Comparison of ENCODE assay signal across 8 cellular contexts in the genomic region with DNA sequence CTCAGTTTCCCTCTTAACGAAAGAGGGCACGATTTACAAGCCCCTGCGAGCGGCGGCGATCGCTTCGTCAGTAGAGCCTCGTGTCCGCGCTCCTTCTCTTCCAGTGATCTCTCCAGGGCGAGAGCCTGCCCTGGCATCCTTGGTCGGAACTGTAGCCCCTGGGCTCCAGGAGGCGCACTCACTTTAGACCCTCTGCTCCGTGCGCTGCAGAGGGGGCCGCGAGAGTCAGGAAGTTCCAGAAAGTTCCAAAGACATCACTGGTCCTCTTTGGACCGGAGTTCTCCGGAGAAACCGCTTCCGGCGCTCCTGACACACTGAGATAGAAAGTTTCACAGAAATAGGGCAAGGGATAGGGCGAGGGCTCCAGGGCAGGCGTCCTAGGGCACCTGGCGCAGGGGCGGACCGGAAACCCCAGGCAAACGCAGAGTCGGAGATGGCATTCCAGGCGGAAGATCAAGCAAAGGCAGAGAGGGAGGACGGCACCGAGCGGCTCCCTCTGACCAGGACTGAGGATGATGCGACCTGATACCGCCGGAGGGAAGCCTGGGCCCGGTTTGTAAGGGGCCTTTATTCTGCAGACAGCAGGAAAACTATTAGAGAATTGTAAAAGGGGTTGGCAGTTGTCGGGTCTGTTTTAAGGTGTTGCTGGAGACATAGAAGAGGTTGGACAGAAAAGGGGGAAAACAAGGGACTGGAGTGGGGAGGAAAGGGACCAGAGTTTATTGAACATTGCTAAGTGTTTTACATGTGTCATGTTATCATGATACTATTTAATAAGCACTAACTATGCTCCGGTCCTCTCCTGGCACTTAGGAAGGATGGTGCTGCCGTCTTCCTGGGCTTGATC. TPM values are rescaled to one million over a fixed set of nuclear protein-coding genes. Genes with fewer than 3 reads are reported as not detected.
DNase-seq lines count a peak whose midpoint lies in the region; ATAC-seq and TF ChIP-seq lines count a peak whose summit lies in the region.

No MANE protein-coding gene starts in this region.

- TF ChIP-seq CTCF in HEK293 (tag by site-specific recombination; IDR thresholded peaks at IDR 0.05) = no peak
- TF ChIP-seq CTCF in spleen (IDR thresholded peaks at IDR 0.05 in 8 of 11, conservative IDR thresholded peaks at IDR 0.05 in 3 of 11) = no peak

- peaks cover 0 to 87% (median 51%) of the 10 kb centered on the region in 7 donors for H3K27me3 ChIP-seq in spleen (replicated peaks in 1 of 7)

- peak overlapping the region; percentile 50 for H3K4me3 ChIP-seq in HEK293 (ENCODE audit: low read depth, low read length)
- H3K4me3 ChIP-seq in spleen = peak overlapping the region in 7 of 8 donors; percentile 52 to 76 (median 55)

- CTCF ChIA-PET in HEK293 (lab: Yijun Ruan, JAX) = interaction anchor here (0.6 to 0.7 kb wide), 2 partner anchors 45 to 784 kb away, joined by 3 read pairs; no protein-coding TSS in a partner anchor

- WGBS in spleen, 5 donors = 27 to 40% (median 35%) methylated on average over 40 to 41 of the region's 41 CpGs

- DNase-seq in astrocyte of the hippocampus (ENCODE audit: low read depth, low spot score) (peak; percentile 27), iPS-NIHi7 (ENCODE audit: extremely low spot score) (peak; percentile 61), spleen (no peak), NCI-H526 treated with DMSO at 0.1 percent for 48 hours (lab: John Stamatoyannopoulos, UW) (no peak), HPDE6-E6E7 (ENCODE audit: extremely low spot score) (no peak)
- DNase-seq in activated CD4-positive, alpha-beta T cell treated with anti-CD3 and anti-CD28 coated beads for 4 hours = no peak

- no peaks in the 10 kb centered on the region for H3K9me3 ChIP-seq in HEK293 (ENCODE audit: control insufficient read depth, insufficient read depth, low read depth, low read length)
- no peaks in the 10 kb centered on the region for H3K9me3 ChIP-seq in spleen

- no peak for ATAC-seq in HG03196 (IDR thresholded peaks at IDR 0.05; ENCODE audit: unreplicated experiment)

- TF ChIP-seq POLR2A in spleen (IDR thresholded peaks at IDR 0.05) = no peak

- H3K4me1 ChIP-seq in HEK293 (ENCODE audit: control insufficient read depth, insufficient read depth, low read length) (peaks cover 6% of the 10 kb centered on the region), spleen (peaks cover 11 to 27% (median 23%) of the 10 kb centered on the region in 6 donors)

- intact Hi-C loops in spleen (cut with DNase I; ENCODE audit: low total_unique reads) = no loop called here

- POLR2A ChIA-PET in HEK293 (lab: Yijun Ruan, JAX) = interaction anchor here (1.3 to 2.0 kb wide), 3 partner anchors 101 to 108 kb away, joined by 7 to 10 read pairs (median 9); a partner anchor contains a TSS

- H3K27ac ChIP-seq in HEK293 (ENCODE audit: extremely low read depth, low read depth, low read length) = no peak overlapping the region
- H3K27ac ChIP-seq in spleen = no peak overlapping the region

- H3K36me3 ChIP-seq in HEK293 (ENCODE audit: control insufficient read depth in 2 of 2, insufficient read depth in 1 of 2, low read length in 2 of 2) (no peaks in the 10 kb centered on the region), spleen (no peaks in the 10 kb centered on the region)

TF ChIP-seq in HEK293, 187 proteins besides CTCF, POLR2A, EP300 and RAD21:
- no peak for TF ChIP-seq ZNF626 (tag by site-specific recombination; IDR thresholded peaks at IDR 0.05)
- 0 out of 2 replicates have a peak, but pooled peaks have one; percentile 17 for TF ChIP-seq ZFP69B (tag by site-specific recombination; IDR thresholded peaks at IDR 0.05)

RNA-seq across cellular contexts. Expression of a gene that starts 1.3 kb away (rescaled TPM):
- 1 to 10 TPM in 1 of 7 donors, under 1 TPM in 6; 0.09 to 1.2 (median 0.46) TPM for total RNA-seq in spleen
- under 1 TPM; 0.39 to 0.48 (median 0.47) TPM for polyA plus RNA-seq in spleen

Comparison
In these comparisons a context has a peak if more than half of its experiments do, and no peak if none do; other contexts are left out.
1. DNase-seq: peak in astrocyte of the hippocampus (single experiment) and iPS-NIHi7 (single experiment); none in spleen (single experiment), NCI-H526 treated with DMSO at 0.1 percent for 48 hours (single experiment), activated CD4-positive, alpha-beta T cell treated with anti-CD3 and anti-CD28 coated beads for 4 hours (0 of 2) and HPDE6-E6E7 (single experiment).